ENCODE assay signal across 11 cellular contexts in genomic region chr20:32968833-32969241, GRCh38. TPM values are rescaled to one million over a fixed set of nuclear protein-coding genes. Genes with fewer than 3 reads are reported as not detected.
DNase-seq lines count a peak whose midpoint lies in the region; ATAC-seq and TF ChIP-seq lines count a peak whose summit lies in the region.
"Had no signal": no experiment of that assay in that cellular context is flagged by ENCODE, and none has a peak within 500 bp of the region (broad histone marks: within the 10 kb centered on the region; RNA-seq: fewer than 3 reads in every experiment).

No MANE protein-coding gene starts in this region.

- no peak overlapping the region for H3T11ph ChIP-seq in H9 (ENCODE audit: low read length)

- H3K4ac ChIP-seq in H9 (ENCODE audit: low read depth, low read length) = no peak overlapping the region

- 100% methylated on average over 2 of the region's 11 CpGs for WGBS in H9 (ENCODE audit: extremely low coverage, insufficient read length, low lambda C conversion rate)

- no peak overlapping the region for H4K8ac ChIP-seq in H9 (replicated peaks; ENCODE audit: insufficient read length, low read depth, low read length)

- no peak overlapping the region for H2BK20ac ChIP-seq in H9 (ENCODE audit: low read depth, low read length, poor library complexity, severe bottlenecking)

- H3K56ac ChIP-seq in H9 (ENCODE audit: insufficient read length, low read depth, low read length) = no peak overlapping the region

- H3K4me1 Mint-ChIP-seq in H9 = peaks cover under 1 to 8% of the 10 kb centered on the region in 2 experiments
- peaks cover 66% of the 10 kb centered on the region for H3K4me1 Mint-ChIP-seq in activated CD8-positive, alpha-beta memory T cell treated with anti-CD3 and anti-CD28 coated beads, Interleukin-2, amount 10 ng/mL, durations not matched to agents 7 days and 5 days
- peaks cover 59% of the 10 kb centered on the region for H3K4me1 Mint-ChIP-seq in stimulated activated effector memory CD8-positive, alpha-beta T cell treated with anti-CD3 and anti-CD28 coated beads, Interleukin-12 subunit alpha, Interleukin-12 subunit beta, amount 100 ng/mL, for 72 hours

- no peak overlapping the region for H3K27ac ChIP-seq in H9 (ENCODE audit: insufficient read length, low read depth, low read length)

- no peaks in the 10 kb centered on the region for H3K23me2 ChIP-seq in H9 (ENCODE audit: insufficient read length, low read depth, low read length, poor library complexity, severe bottlenecking)

- no peak for TF ChIP-seq CTCF in H9 (conservative IDR thresholded peaks at IDR 0.05)

- no peak overlapping the region for H4K5ac ChIP-seq in H9 (ENCODE audit: insufficient read length, low read depth, low read length)

- no peaks in the 10 kb centered on the region for H3K9me3 ChIP-seq in H9 (ENCODE audit: control insufficient read depth, low read depth, low read length)

- H3K27me3 ChIP-seq in H9 (ENCODE audit: insufficient read depth, low read length) = no peaks in the 10 kb centered on the region; the same call in 1 of the 2 replicates

- H3K79me2 ChIP-seq in H9 (ENCODE audit: insufficient read depth, low read length) = no peaks in the 10 kb centered on the region

- CTCF ChIA-PET in activated CD8-positive, alpha-beta memory T cell treated with anti-CD3 and anti-CD28 coated beads, Interleukin-2, amount 10 ng/mL, durations not matched to agents 7 days and 5 days (lab: Charles Lee) = interaction anchor here (2.3 to 2.8 kb wide), 3 partner anchors 14 to 67 kb away, joined by 8 to 14 read pairs (median 8); no protein-coding TSS in a partner anchor

- no peaks in the 10 kb centered on the region; a peak in 2 of 5 replicates for H3K9me3 Mint-ChIP-seq in H9
- no peaks in the 10 kb centered on the region for H3K9me3 Mint-ChIP-seq in activated CD8-positive, alpha-beta memory T cell treated with anti-CD3 and anti-CD28 coated beads, Interleukin-2, amount 10 ng/mL, durations not matched to agents 7 days and 5 days (ENCODE audit: low read depth)
- no peaks in the 10 kb centered on the region for H3K9me3 Mint-ChIP-seq in stimulated activated effector memory CD8-positive, alpha-beta T cell treated with anti-CD3 and anti-CD28 coated beads, Interleukin-12 subunit alpha, Interleukin-12 subunit beta, amount 100 ng/mL, for 72 hours

- H2BK15ac ChIP-seq in H9 (ENCODE audit: low read depth, low read length) = no peak overlapping the region

- no peak overlapping the region for H3K4me3 Mint-ChIP-seq in H9
- peak overlapping the region; percentile 14 for H3K4me3 Mint-ChIP-seq in activated CD8-positive, alpha-beta memory T cell treated with anti-CD3 and anti-CD28 coated beads, Interleukin-2, amount 10 ng/mL, durations not matched to agents 7 days and 5 days
- peak overlapping the region; percentile 53 for H3K4me3 Mint-ChIP-seq in stimulated activated effector memory CD8-positive, alpha-beta T cell treated with anti-CD3 and anti-CD28 coated beads, Interleukin-12 subunit alpha, Interleukin-12 subunit beta, amount 100 ng/mL, for 72 hours

- H2BK120ac ChIP-seq in H9 (ENCODE audit: low read depth, low read length, poor library complexity, severe bottlenecking) = no peak overlapping the region

- no peaks in the 10 kb centered on the region for H4K20me1 ChIP-seq in H9 (ENCODE audit: control insufficient read depth, insufficient read depth, insufficient read length)

- H2BK5ac ChIP-seq in H9 (ENCODE audit: insufficient read length, low read length) = no peak overlapping the region

- no peak overlapping the region for H2AFZ ChIP-seq in H9 (ENCODE audit: low read length)

- DNase-seq in H9 (peak; percentile 22), head of caudate nucleus (peak in 35 of 42 donors; percentile 35 to 83 (median 62)), NCI-H1417 (lab: John Stamatoyannopoulos, UW) (no peak), KBM-7 (no peak), NCI-H187 treated with DMSO at 0.1 percent for 48 hours (lab: John Stamatoyannopoulos, UW) (no peak)
- DNase-seq in activated CD8-positive, alpha-beta memory T cell treated with anti-CD3 and anti-CD28 coated beads, Interleukin-2, amount 10 ng/mL, durations not matched to agents 7 days and 5 days = no peak
- peak; percentile 2 to 51 for DNase-seq in stimulated activated effector memory CD8-positive, alpha-beta T cell treated with anti-CD3 and anti-CD28 coated beads, Interleukin-12 subunit alpha, Interleukin-12 subunit beta, amount 100 ng/mL, for 72 hours (ENCODE audit: low spot score in 2 of 2)
- DNase-seq: hippocampal formation, NCI-H146, OCI-M1 had no signal

- H3K4me2 ChIP-seq in H9 (ENCODE audit: insufficient read depth, insufficient read length, low read length) = no peak overlapping the region

- in situ Hi-C loops in KBM-7 (cut with MboI; ENCODE audit: low pct_unique_long_range_greater_than_20kb, low sequenced_read_pairs) = no loop called here

- ATAC-seq in activated CD8-positive, alpha-beta memory T cell treated with anti-CD3 and anti-CD28 coated beads, Interleukin-2, amount 10 ng/mL, durations not matched to agents 7 days and 5 days = no peak
- ATAC-seq in stimulated activated effector memory CD8-positive, alpha-beta T cell treated with anti-CD3 and anti-CD28 coated beads, Interleukin-12 subunit alpha, Interleukin-12 subunit beta, amount 100 ng/mL, for 72 hours = peak; percentile 56
- no peak for ATAC-seq in GM21825 (IDR thresholded peaks at IDR 0.05; ENCODE audit: unreplicated experiment)

- H3K36me3 Mint-ChIP-seq in H9 (ENCODE audit: insufficient read depth in 1 of 3, low read depth in 3 of 3) = no peaks in the 10 kb centered on the region
- H3K36me3 Mint-ChIP-seq in activated CD8-positive, alpha-beta memory T cell treated with anti-CD3 and anti-CD28 coated beads, Interleukin-2, amount 10 ng/mL, durations not matched to agents 7 days and 5 days = no peaks in the 10 kb centered on the region
- H3K36me3 Mint-ChIP-seq in stimulated activated effector memory CD8-positive, alpha-beta T cell treated with anti-CD3 and anti-CD28 coated beads, Interleukin-12 subunit alpha, Interleukin-12 subunit beta, amount 100 ng/mL, for 72 hours = peaks cover 13% of the 10 kb centered on the region

- no peak overlapping the region for H3K23ac ChIP-seq in H9 (ENCODE audit: insufficient read length, low read depth, low read length)

- no peaks in the 10 kb centered on the region for H3K79me1 ChIP-seq in H9 (ENCODE audit: insufficient read depth, low read depth, low read length, poor library complexity, severe bottlenecking)

- H3K4me1 ChIP-seq in H9 (ENCODE audit: insufficient read depth, low read length) = peaks cover 4% of the 10 kb centered on the region; the same call in 1 of the 2 replicates

- intact Hi-C loops in head of caudate nucleus (cut with DNase I) = no loop called here

- H3K27me3 Mint-ChIP-seq in H9 (ENCODE audit: low read depth) = peaks cover 15% of the 10 kb centered on the region
- no peaks in the 10 kb centered on the region for H3K27me3 Mint-ChIP-seq in activated CD8-positive, alpha-beta memory T cell treated with anti-CD3 and anti-CD28 coated beads, Interleukin-2, amount 10 ng/mL, durations not matched to agents 7 days and 5 days

- H4K91ac ChIP-seq in H9 (ENCODE audit: insufficient read length, low read depth, low read length) = no peak overlapping the region

- no peak overlapping the region for H2BK12ac ChIP-seq in H9 (ENCODE audit: insufficient read length, low read depth, low read length)

- H2AK5ac ChIP-seq in H9 (ENCODE audit: insufficient read length, low read length) = no peak overlapping the region

- H3K9ac ChIP-seq in H9 (ENCODE audit: extremely low read depth, insufficient read length, low read length) = no peak overlapping the region

- H3K18ac ChIP-seq in H9 (ENCODE audit: insufficient read length, low read depth, low read length) = no peak overlapping the region

- H3K14ac ChIP-seq in H9 (ENCODE audit: insufficient read depth, low read length) = no peak overlapping the region; the same call in 1 of the 2 replicates

- no peak overlapping the region for H3K27ac Mint-ChIP-seq in H9
- peak overlapping the region; percentile 96 for H3K27ac Mint-ChIP-seq in activated CD8-positive, alpha-beta memory T cell treated with anti-CD3 and anti-CD28 coated beads, Interleukin-2, amount 10 ng/mL, durations not matched to agents 7 days and 5 days
- no peak overlapping the region for H3K27ac Mint-ChIP-seq in stimulated activated effector memory CD8-positive, alpha-beta T cell treated with anti-CD3 and anti-CD28 coated beads, Interleukin-12 subunit alpha, Interleukin-12 subunit beta, amount 100 ng/mL, for 72 hours

RNA-seq across cellular contexts. Expression of gene SUN5, which starts 35.4 kb away (rescaled TPM):
- not detected in 2 replicates for total RNA-seq in H9 (2021)
- not detected for total RNA-seq in activated CD8-positive, alpha-beta memory T cell treated with anti-CD3 and anti-CD28 coated beads, Interleukin-2, amount 10 ng/mL, durations not matched to agents 7 days and 5 days

RNA-seq across cellular contexts. Expression of gene BPIFB2, which starts 38.7 kb away (rescaled TPM):
- total RNA-seq in H9 (2021) = not detected in 2 replicates
- total RNA-seq in activated CD8-positive, alpha-beta memory T cell treated with anti-CD3 and anti-CD28 coated beads, Interleukin-2, amount 10 ng/mL, durations not matched to agents 7 days and 5 days = not detected

Comparison
In these comparisons a context has a peak if more than half of its experiments do, and no peak if none do; other contexts are left out.
1. DNase-seq: peak in H9 (single experiment), head of caudate nucleus (35 of 42) and stimulated activated effector memory CD8-positive, alpha-beta T cell treated with anti-CD3 and anti-CD28 coated beads, Interleukin-12 subunit alpha, Interleukin-12 subunit beta, amount 100 ng/mL, for 72 hours (2 of 2); none in activated CD8-positive, alpha-beta memory T cell treated with anti-CD3 and anti-CD28 coated beads, Interleukin-2, amount 10 ng/mL, durations not matched to agents 7 days and 5 days (single experiment), NCI-H1417 (0 of 3), KBM-7 (single experiment) and NCI-H187 treated with DMSO at 0.1 percent for 48 hours (single experiment).
2. H3K4me3 Mint-ChIP-seq: peak in activated CD8-positive, alpha-beta memory T cell treated with anti-CD3 and anti-CD28 coated beads, Interleukin-2, amount 10 ng/mL, durations not matched to agents 7 days and 5 days (single experiment) and stimulated activated effector memory CD8-positive, alpha-beta T cell treated with anti-CD3 and anti-CD28 coated beads, Interleukin-12 subunit alpha, Interleukin-12 subunit beta, amount 100 ng/mL, for 72 hours (single experiment); none in H9 (0 of 2).